8 cellular contexts compared by ENCODE assay signal in genomic region chr16:2147981-2148671, GRCh38. TPM values are rescaled to one million over a fixed set of nuclear protein-coding genes. Genes with fewer than 3 reads are reported as not detected.
A peak's percentile ranks its signal among the peaks of the same experiment; 100 is the strongest.
DNase-seq lines count a peak whose midpoint lies in the region; ATAC-seq and TF ChIP-seq lines count a peak whose summit lies in the region.

A gene with protein sequence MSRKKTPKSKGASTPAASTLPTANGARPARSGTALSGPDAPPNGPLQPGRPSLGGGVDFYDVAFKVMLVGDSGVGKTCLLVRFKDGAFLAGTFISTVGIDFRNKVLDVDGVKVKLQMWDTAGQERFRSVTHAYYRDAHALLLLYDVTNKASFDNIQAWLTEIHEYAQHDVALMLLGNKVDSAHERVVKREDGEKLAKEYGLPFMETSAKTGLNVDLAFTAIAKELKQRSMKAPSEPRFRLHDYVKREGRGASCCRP (plus strand): TSS chr16:2148625. CDS start chr16:2148784, 159 bp downstream.

- TF ChIP-seq EP300 in neural cell (conservative IDR thresholded peaks at IDR 0.05; ENCODE audit: poor library complexity, severe bottlenecking): no peak

- TF ChIP-seq POLR2A in uterus (IDR thresholded peaks at IDR 0.05): no peak

- H3K4me1 Mint-ChIP-seq in activated naive CD4-positive, alpha-beta T cell treated with anti-CD3 and anti-CD28 coated beads for 36 hours (ENCODE audit: low read depth): peaks cover 19% of the 10 kb centered on the region

- H3K4me2 ChIP-seq in PC-3 (ENCODE audit: low read length): peak within 1 kb of the TSS; percentile 100
- H3K4me2 ChIP-seq in neural cell (ENCODE audit: low read length): no peak within 1 kb of the TSS

- H3K27ac ChIP-seq in PC-3 (ENCODE audit: low read length) (peak within 1 kb of the TSS; percentile 40; the same call in 1 of the 2 replicates), neural cell (ENCODE audit: low read length) (no peak within 1 kb of the TSS), uterus (peak within 1 kb of the TSS; percentile 59 to 61)

- DNase-seq in D341Med (ENCODE audit: low spot score): peak; percentile 87
- DNase-seq in HuH-7 (ENCODE audit: low spot score): peak; percentile 72
- DNase-seq in PC-3: peak; percentile 85
- DNase-seq in activated naive CD4-positive, alpha-beta T cell treated with anti-CD3 and anti-CD28 coated beads for 36 hours: no peak
- DNase-seq in foreskin melanocyte: peak; percentile 14
- peak; percentile 66 to 75 for DNase-seq in uterus

- H4K20me1 ChIP-seq in PC-3 (ENCODE audit: low read length) (peaks cover 23% of the 10 kb centered on the region), neural cell (ENCODE audit: insufficient read depth) (peaks cover 10% of the 10 kb centered on the region)

- no peaks in the 10 kb centered on the region for H3K27me3 Mint-ChIP-seq in activated naive CD4-positive, alpha-beta T cell treated with anti-CD3 and anti-CD28 coated beads for 36 hours (ENCODE audit: low read depth)

- no peak for TF ChIP-seq RAD21 in neural cell (conservative IDR thresholded peaks at IDR 0.05)

- no peak within 1 kb of the TSS for H3K27ac Mint-ChIP-seq in activated naive CD4-positive, alpha-beta T cell treated with anti-CD3 and anti-CD28 coated beads for 36 hours

- CTCF ChIA-PET in PC-3 (lab: Charles Lee): no interaction called here
- CTCF ChIA-PET in activated naive CD4-positive, alpha-beta T cell treated with anti-CD3 and anti-CD28 coated beads for 36 hours (lab: Charles Lee): interaction anchor here (0.7 to 0.9 kb wide), 2 partner anchors 132 to 141 kb away, joined by 3 read pairs; no protein-coding TSS in a partner anchor

- H3K27me3 ChIP-seq in PC-3 (ENCODE audit: low read length): no peaks in the 10 kb centered on the region
- H3K27me3 ChIP-seq in neural cell (ENCODE audit: insufficient read depth, low read depth, low read length): peaks cover 16% of the 10 kb centered on the region
- no peaks in the 10 kb centered on the region for H3K27me3 ChIP-seq in uterus

- BruUV-seq in PC-3 (replicated peaks; lab: Mats Ljungman, UMichigan): no TSS peak

- H2AFZ ChIP-seq in PC-3 (ENCODE audit: low read length) (peak within 1 kb of the TSS; percentile 54; the same call in 1 of the 2 replicates), neural cell (ENCODE audit: low read depth, low read length) (no peak within 1 kb of the TSS)

- no peak for TF ChIP-seq CTCF in PC-3 (conservative IDR thresholded peaks at IDR 0.05; ENCODE audit: low read depth, low read length)
- no peak for TF ChIP-seq CTCF in neural cell (IDR thresholded peaks at IDR 0.05; ENCODE audit: poor library complexity, severe bottlenecking)
- peak in 1 of 4 experiments; percentile 19 for TF ChIP-seq CTCF in uterus (IDR thresholded peaks at IDR 0.05)

- H3K36me3 ChIP-seq in PC-3 (ENCODE audit: low read depth, low read length) (peaks cover 3% of the 10 kb centered on the region; the same call in 1 of the 2 replicates), neural cell (ENCODE audit: insufficient read depth, low read length) (no peaks in the 10 kb centered on the region), uterus (no peaks in the 10 kb centered on the region)

- peak within 1 kb of the TSS; percentile 29; the same call in 1 of the 2 replicates for H3K9ac ChIP-seq in PC-3 (ENCODE audit: low read length)
- peak within 1 kb of the TSS; percentile 38 for H3K9ac ChIP-seq in neural cell (ENCODE audit: low read length)

- intact Hi-C loops in PC-3 (cut with micrococcal nuclease): no loop called here
- intact Hi-C loops in activated naive CD4-positive, alpha-beta T cell treated with anti-CD3 and anti-CD28 coated beads for 36 hours (cut with micrococcal nuclease): no loop called here
- intact Hi-C loops in uterus (cut with DNase I; ENCODE audit: low total_unique reads): no loop called here

- H3F3A ChIP-seq in PC-3 (ENCODE audit: low read length, unreplicated experiment) (peaks cover 18% of the 10 kb centered on the region), neural cell (ENCODE audit: insufficient read depth, low read length, poor library complexity, severe bottlenecking) (no peaks in the 10 kb centered on the region)

- H3K9me3 ChIP-seq in PC-3 (ENCODE audit: low read length) (no peaks in the 10 kb centered on the region), neural cell (ENCODE audit: low read length) (no peaks in the 10 kb centered on the region), uterus (no peaks in the 10 kb centered on the region)

- peak within 1 kb of the TSS; percentile 21 for H3K4me3 Mint-ChIP-seq in activated naive CD4-positive, alpha-beta T cell treated with anti-CD3 and anti-CD28 coated beads for 36 hours

- POLR2A ChIA-PET in PC-3 (lab: Charles Lee; ENCODE audit: unreplicated experiment): no interaction called here

- ATAC-seq in PC-3: peak; percentile 70
- no peak for ATAC-seq in HG03469 (IDR thresholded peaks at IDR 0.05; ENCODE audit: unreplicated experiment)

- peaks cover 19% of the 10 kb centered on the region for H3K36me3 Mint-ChIP-seq in activated naive CD4-positive, alpha-beta T cell treated with anti-CD3 and anti-CD28 coated beads for 36 hours (ENCODE audit: low read depth)

- H3K79me2 ChIP-seq in PC-3 (ENCODE audit: low read length) (peaks cover 9% of the 10 kb centered on the region), neural cell (replicated peaks; ENCODE audit: insufficient read depth, low read length) (peaks cover 4% of the 10 kb centered on the region)

- H3K9me2 ChIP-seq in PC-3 (replicated peaks; ENCODE audit: low read length) (no peaks in the 10 kb centered on the region), neural cell (ENCODE audit: insufficient read depth, low read length) (no peaks in the 10 kb centered on the region)

- H3K4me1 ChIP-seq in PC-3 (ENCODE audit: insufficient read depth, low read length): peaks cover 26% of the 10 kb centered on the region
- peaks cover 4 to 27% of the 10 kb centered on the region in 2 donors for H3K4me1 ChIP-seq in uterus

- peak within 1 kb of the TSS; percentile 67 for H3K4me3 ChIP-seq in PC-3 (ENCODE audit: low read length)
- H3K4me3 ChIP-seq in neural cell (ENCODE audit: low read length): peak within 1 kb of the TSS; percentile 57
- peak within 1 kb of the TSS; percentile 17 to 34 for H3K4me3 ChIP-seq in uterus

- no peaks in the 10 kb centered on the region for H3K9me3 Mint-ChIP-seq in activated naive CD4-positive, alpha-beta T cell treated with anti-CD3 and anti-CD28 coated beads for 36 hours

TF ChIP-seq in neural cell, 6 proteins besides CTCF, POLR2A, EP300 and RAD21:
- TF ChIP-seq EZH2 (IDR thresholded peaks at IDR 0.05; ENCODE audit: borderline replicate concordance, insufficient read depth, low read length, poor library complexity, severe bottlenecking) (no peak), TAF1 (IDR thresholded peaks at IDR 0.05; ENCODE audit: low read depth) (no peak), POLR2AphosphoS5 (IDR thresholded peaks at IDR 0.05) (no peak), SMC3 (conservative IDR thresholded peaks at IDR 0.05; ENCODE audit: poor library complexity) (no peak), MXI1 (conservative IDR thresholded peaks at IDR 0.05; ENCODE audit: poor library complexity, severe bottlenecking) (no peak)
- TF ChIP-seq, protein P1, sequence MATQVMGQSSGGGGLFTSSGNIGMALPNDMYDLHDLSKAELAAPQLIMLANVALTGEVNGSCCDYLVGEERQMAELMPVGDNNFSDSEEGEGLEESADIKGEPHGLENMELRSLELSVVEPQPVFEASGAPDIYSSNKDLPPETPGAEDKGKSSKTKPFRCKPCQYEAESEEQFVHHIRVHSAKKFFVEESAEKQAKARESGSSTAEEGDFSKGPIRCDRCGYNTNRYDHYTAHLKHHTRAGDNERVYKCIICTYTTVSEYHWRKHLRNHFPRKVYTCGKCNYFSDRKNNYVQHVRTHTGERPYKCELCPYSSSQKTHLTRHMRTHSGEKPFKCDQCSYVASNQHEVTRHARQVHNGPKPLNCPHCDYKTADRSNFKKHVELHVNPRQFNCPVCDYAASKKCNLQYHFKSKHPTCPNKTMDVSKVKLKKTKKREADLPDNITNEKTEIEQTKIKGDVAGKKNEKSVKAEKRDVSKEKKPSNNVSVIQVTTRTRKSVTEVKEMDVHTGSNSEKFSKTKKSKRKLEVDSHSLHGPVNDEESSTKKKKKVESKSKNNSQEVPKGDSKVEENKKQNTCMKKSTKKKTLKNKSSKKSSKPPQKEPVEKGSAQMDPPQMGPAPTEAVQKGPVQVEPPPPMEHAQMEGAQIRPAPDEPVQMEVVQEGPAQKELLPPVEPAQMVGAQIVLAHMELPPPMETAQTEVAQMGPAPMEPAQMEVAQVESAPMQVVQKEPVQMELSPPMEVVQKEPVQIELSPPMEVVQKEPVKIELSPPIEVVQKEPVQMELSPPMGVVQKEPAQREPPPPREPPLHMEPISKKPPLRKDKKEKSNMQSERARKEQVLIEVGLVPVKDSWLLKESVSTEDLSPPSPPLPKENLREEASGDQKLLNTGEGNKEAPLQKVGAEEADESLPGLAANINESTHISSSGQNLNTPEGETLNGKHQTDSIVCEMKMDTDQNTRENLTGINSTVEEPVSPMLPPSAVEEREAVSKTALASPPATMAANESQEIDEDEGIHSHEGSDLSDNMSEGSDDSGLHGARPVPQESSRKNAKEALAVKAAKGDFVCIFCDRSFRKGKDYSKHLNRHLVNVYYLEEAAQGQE (IDR thresholded peaks at IDR 0.05; ENCODE audit: borderline replicate concordance): no peak

RNA-seq across cellular contexts. Expression of the gene that starts here (rescaled TPM):
- total RNA-seq in PC-3 (2014; rRNA removed): 4.6 and 5.6 TPM in 2 replicates
- total RNA-seq in activated naive CD4-positive, alpha-beta T cell treated with anti-CD3 and anti-CD28 coated beads for 36 hours: not detected
- 2.7 and 4.9 TPM in 2 replicates for polyA plus RNA-seq in neural cell
- polyA minus RNA-seq in neural cell: 0.58 and 0.97 TPM in 2 replicates
- total RNA-seq in uterus: under 1 TPM in 1 of 4 donors, not detected in 3; 0.21 TPM

Comparison
In these comparisons a context has a peak if more than half of its experiments do, and no peak if none do; other contexts are left out.
1. Peak in DNase-seq, H3K4me3 ChIP-seq and H3K27ac ChIP-seq in uterus; RNA of the gene not detected or under 1 TPM.